ENCODE assay signal across 8 cellular contexts in the genomic region with DNA sequence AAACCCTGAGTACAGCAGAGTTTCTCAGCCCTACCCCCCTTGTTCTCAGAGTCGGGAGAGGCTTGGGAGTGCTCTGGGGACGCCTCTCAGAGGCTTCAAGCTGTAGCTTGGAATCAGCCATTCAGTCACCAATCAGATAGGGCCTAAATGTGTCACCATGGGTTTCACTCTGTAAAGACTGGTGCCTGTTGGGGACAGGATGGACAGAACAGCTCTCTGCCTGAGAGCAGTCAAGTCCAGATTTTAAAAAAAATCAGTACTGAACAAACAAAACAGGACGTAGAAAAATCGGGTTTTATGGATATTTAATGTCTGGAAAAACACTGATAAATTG. TPM values are rescaled to one million over a fixed set of nuclear protein-coding genes. Genes with fewer than 3 reads are reported as not detected.
DNase-seq lines count a peak whose midpoint lies in the region; TF ChIP-seq lines count a peak whose summit lies in the region.

No MANE protein-coding gene starts in this region.

- 40 to 90% methylated on average over 2 to 4 of the region's 4 CpGs for WGBS in endodermal cell (ENCODE audit: insufficient coverage in 1 of 2, insufficient read length in 1 of 2), 2 experiments

- H3K9me3 Mint-ChIP-seq in Caco-2 (ENCODE audit: unreplicated experiment) = no peaks in the 10 kb centered on the region
- peaks cover 9% of the 10 kb centered on the region for H3K9me3 Mint-ChIP-seq in endodermal cell

- H3K36me3 Mint-ChIP-seq in Caco-2 (ENCODE audit: insufficient read depth, unreplicated experiment) (peaks cover 72% of the 10 kb centered on the region), endodermal cell (ENCODE audit: low read depth) (peaks cover 34% of the 10 kb centered on the region)

- CTCF ChIA-PET in Caco-2 (lab: Charles Lee) = interaction anchor here (2.1 kb wide), 1 partner anchor 66 kb away, joined by 7 read pairs; a partner anchor contains a TSS
- CTCF ChIA-PET in OCI-LY7 (lab: Charles Lee; ENCODE audit: unreplicated experiment) = no interaction called here

- TF ChIP-seq CTCF in Caco-2 (IDR thresholded peaks at IDR 0.05; ENCODE audit: insufficient read depth in 1 of 2, low read depth in 1 of 2, low read length in 1 of 2, severe bottlenecking in 1 of 2, unreplicated experiment in 1 of 2) = no peak
- TF ChIP-seq CTCF in OCI-LY7 (conservative IDR thresholded peaks at IDR 0.05; ENCODE audit: low read length) = no peak
- no peak for TF ChIP-seq CTCF in endodermal cell (conservative IDR thresholded peaks at IDR 0.05)
- TF ChIP-seq CTCF in osteoblast (IDR thresholded peaks at IDR 0.05; ENCODE audit: extremely low read depth, low read depth, low read length) = no peak

- intact Hi-C loops in Caco-2 (cut with micrococcal nuclease; ENCODE audit: unreplicated experiment) = no loop called here
- intact Hi-C loops in OCI-LY7 (cut with micrococcal nuclease; ENCODE audit: unreplicated experiment) = no loop called here
- intact Hi-C loops in head of caudate nucleus (cut with DNase I) = loop anchor here (10.0 kb wide), 1 partner anchor 70 kb away; a partner anchor contains a TSS

- H3K27ac ChIP-seq in OCI-LY7 (ENCODE audit: low read depth, low read length, poor library complexity, severe bottlenecking) (peak overlapping the region; percentile 64), endodermal cell (ENCODE audit: low read depth, low read length) (no peak overlapping the region), osteoblast (ENCODE audit: low read depth, low read length) (peak overlapping the region; percentile 94)

- H3K9ac ChIP-seq in endodermal cell (ENCODE audit: extremely low read depth, low read length, poor library complexity, severe bottlenecking) = peak overlapping the region; percentile 97

- POLR2A ChIA-PET in Caco-2 (lab: Charles Lee) = no interaction called here
- POLR2A ChIA-PET in OCI-LY7 (lab: Charles Lee) = no interaction called here

- peak overlapping the region; percentile 99 for H3K4me2 ChIP-seq in OCI-LY7 (ENCODE audit: low read length)
- peak overlapping the region; percentile 93 for H3K4me2 ChIP-seq in osteoblast (ENCODE audit: insufficient read depth, low read length)

- H3K27ac Mint-ChIP-seq in Caco-2 (ENCODE audit: unreplicated experiment) (peak overlapping the region; percentile 79), endodermal cell (peak overlapping the region; percentile 95)

- no peaks in the 10 kb centered on the region for H3K9me2 ChIP-seq in OCI-LY7 (ENCODE audit: insufficient read depth, low read length)

- DNase-seq in Caco-2 (no peak), OCI-LY7 (ENCODE audit: low spot score) (no peak), endodermal cell (no peak), osteoblast (ENCODE audit: insufficient read length, low spot score, missing footprints) (peak; percentile 86), NCI-H2107 treated with DMSO at 0.1 percent for 48 hours (lab: John Stamatoyannopoulos, UW; ENCODE audit: unreplicated experiment) (no peak), head of caudate nucleus (no peak), NCI-H1048 (lab: John Stamatoyannopoulos, UW) (no peak), NCI-H2227 (lab: John Stamatoyannopoulos, UW; ENCODE audit: unreplicated experiment) (no peak)

- H3K27me3 Mint-ChIP-seq in Caco-2 (ENCODE audit: insufficient read depth, unreplicated experiment) (no peaks in the 10 kb centered on the region), endodermal cell (ENCODE audit: insufficient read depth) (no peaks in the 10 kb centered on the region)

- no peak overlapping the region for H2AFZ ChIP-seq in OCI-LY7 (ENCODE audit: low read length)
- peak overlapping the region; percentile 56 for H2AFZ ChIP-seq in osteoblast (ENCODE audit: low read length)

- H3K4me3 Mint-ChIP-seq in Caco-2 (ENCODE audit: unreplicated experiment) (peak overlapping the region; percentile 91), endodermal cell (peak overlapping the region; percentile 90)

- H3K4me1 ChIP-seq in Caco-2 = peaks cover 17% of the 10 kb centered on the region
- peaks cover 22% of the 10 kb centered on the region for H3K4me1 ChIP-seq in OCI-LY7 (ENCODE audit: insufficient read depth, low read length, poor library complexity, severe bottlenecking)
- peaks cover 30% of the 10 kb centered on the region for H3K4me1 ChIP-seq in endodermal cell (ENCODE audit: control insufficient read depth, insufficient read depth, low read length)
- peaks cover 24% of the 10 kb centered on the region for H3K4me1 ChIP-seq in osteoblast (ENCODE audit: insufficient read depth, low read length)

- H3K9me3 ChIP-seq in Caco-2 (peaks cover 14% of the 10 kb centered on the region), OCI-LY7 (ENCODE audit: low read length) (no peaks in the 10 kb centered on the region), endodermal cell (ENCODE audit: control insufficient read depth, low read length) (peaks cover 12% of the 10 kb centered on the region), osteoblast (ENCODE audit: low read depth, low read length) (no peaks in the 10 kb centered on the region)

- H4K20me1 ChIP-seq in OCI-LY7 (ENCODE audit: insufficient read depth, low read length) (peaks cover 21% of the 10 kb centered on the region), osteoblast (ENCODE audit: insufficient read depth, low read length) (peaks cover 47% of the 10 kb centered on the region)

- H3K36me3 ChIP-seq in Caco-2 (ENCODE audit: control insufficient read depth, insufficient read depth, low read length) (peaks cover 7% of the 10 kb centered on the region), OCI-LY7 (ENCODE audit: insufficient read depth, low read length) (peaks cover 54% of the 10 kb centered on the region), endodermal cell (ENCODE audit: control insufficient read depth, insufficient read depth, low read length) (peaks cover 28% of the 10 kb centered on the region), osteoblast (ENCODE audit: insufficient read depth, low read length) (peaks cover 45% of the 10 kb centered on the region)

- peaks cover 23% of the 10 kb centered on the region for H3K4me1 Mint-ChIP-seq in Caco-2 (ENCODE audit: low read depth, unreplicated experiment)
- H3K4me1 Mint-ChIP-seq in endodermal cell = peaks cover 46% of the 10 kb centered on the region

- H3K79me2 ChIP-seq in OCI-LY7 (ENCODE audit: insufficient read depth, low read depth, low read length) (peaks cover 48% of the 10 kb centered on the region), osteoblast (ENCODE audit: insufficient read depth, low read length) (peaks cover 57% of the 10 kb centered on the region)

- H3K4me3 ChIP-seq in Caco-2 (ENCODE audit: low read depth, low read length) (peak overlapping the region; percentile 94), OCI-LY7 (ENCODE audit: low read depth, low read length, poor library complexity, severe bottlenecking) (peak overlapping the region; percentile 93), endodermal cell (ENCODE audit: low read length) (peak overlapping the region; percentile 95), osteoblast (ENCODE audit: insufficient read depth, low read length) (peak overlapping the region; percentile 76)

- BruUV-seq in Caco-2 (replicated peaks; lab: Mats Ljungman, UMichigan) = no TSS peak
- BruUV-seq in OCI-LY7 (replicated peaks; lab: Mats Ljungman, UMichigan) = no TSS peak

- H3K27me3 ChIP-seq in Caco-2 (replicated peaks; ENCODE audit: control insufficient read depth, insufficient read depth, low read length) (no peaks in the 10 kb centered on the region), endodermal cell (ENCODE audit: control insufficient read depth, insufficient read depth, low read length, poor library complexity, severe bottlenecking) (no peaks in the 10 kb centered on the region), osteoblast (ENCODE audit: insufficient read depth, low read length) (no peaks in the 10 kb centered on the region)

RNA-seq across cellular contexts. Expression of a gene that starts 1.3 kb away (rescaled TPM):
- total RNA-seq in Caco-2 (2022) (45.8 and 51.3 TPM in 2 replicates), OCI-LY7 (2022) (26.7 and 32.9 TPM in 2 replicates), endodermal cell (10 to 100 TPM; 50.6 to 53.1 TPM), osteoblast (52.2 and 53.2 TPM in 2 replicates)
- 27.5 and 34.1 TPM in 2 replicates for total RNA-seq in OCI-LY7 (2014; rRNA removed; shearing (Covaris generic))
- polyA plus RNA-seq in endodermal cell (2013, experiment 1 of 2) = 24.4 TPM
- polyA plus RNA-seq in endodermal cell (2013, experiment 2 of 2) = 22.4 TPM
